In the genomic region with DNA sequence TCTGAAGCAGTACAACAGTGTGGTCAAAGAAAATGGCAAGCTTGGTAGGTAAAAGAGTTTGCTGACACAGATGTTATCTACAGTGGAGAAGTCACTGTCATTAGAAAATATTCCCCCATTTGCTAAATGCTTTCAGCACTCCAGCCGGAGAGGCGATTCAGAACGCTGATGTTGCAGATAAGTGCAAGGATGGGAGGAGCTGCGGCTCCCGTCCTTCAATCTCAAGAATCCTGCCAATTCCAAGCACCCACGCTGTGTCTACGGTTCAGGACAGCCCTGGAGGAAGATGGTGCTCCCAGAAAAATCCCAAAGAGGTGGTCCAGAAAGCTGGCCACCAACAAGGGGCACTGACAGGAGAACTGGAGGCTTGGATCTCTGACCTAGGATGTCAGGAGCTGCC, we compare ENCODE assay signal across 19 cellular contexts.
"Had no signal": no experiment of that assay in that cellular context is flagged by ENCODE, and none has a peak within 500 bp of the region (broad histone marks: within the 10 kb centered on the region; RNA-seq: fewer than 3 reads in every experiment).

No MANE protein-coding gene starts in this region.

- H3K4me2 ChIP-seq: SK-N-SH had no signal

- H3K36me3 Mint-ChIP-seq: activated naive CD8-positive, alpha-beta T cell treated with anti-CD3 and anti-CD28 coated beads, Interleukin-2, amount 10 ng/mL, durations not matched to agents 7 days and 5 days; naive B cell had no signal

- H3K36me3 ChIP-seq: heart left ventricle, neutrophil, upper lobe of right lung had no signal

- DNase-seq: activated CD4-positive, alpha-beta memory T cell treated with anti-CD3 and anti-CD28 coated beads, Interleukin-2, amount 10 ng/mL, durations not matched to agents 7 days and 5 days; activated effector memory CD4-positive, alpha-beta T cell treated with anti-CD3 and anti-CD28 coated beads, Interleukin-2, amount 50 U/mL, for 16 hours; activated naive CD8-positive, alpha-beta T cell treated with anti-CD3 and anti-CD28 coated beads, Interleukin-2, amount 10 ng/mL, durations not matched to agents 7 days and 5 days; activated T-cell treated with anti-CD3 and anti-CD28 coated beads, Interleukin-2, amount 50 U/mL, for 24 hours; anterior cingulate cortex; endodermal cell; heart left ventricle; naive B cell; retina; SK-N-SH; stimulated activated CD4-positive, alpha-beta T cell treated with anti-CD3 and anti-CD28 coated beads, Interleukin-4, amount 100 ng/mL, for 4 hours; stimulated activated CD8-positive, alpha-beta memory T cell treated with anti-CD3 and anti-CD28 coated beads, Interleukin-4, amount 100 ng/mL, for 48 hours; T-helper 1 cell; upper lobe of right lung had no signal

- H3K4me1 ChIP-seq: upper lobe of right lung had no signal

- H3K4me3 Mint-ChIP-seq: activated CD4-positive, alpha-beta memory T cell treated with anti-CD3 and anti-CD28 coated beads, Interleukin-2, amount 10 ng/mL, durations not matched to agents 7 days and 5 days; activated naive CD8-positive, alpha-beta T cell treated with anti-CD3 and anti-CD28 coated beads, Interleukin-2, amount 10 ng/mL, durations not matched to agents 7 days and 5 days; activated T-cell treated with anti-CD3 and anti-CD28 coated beads, Interleukin-2, amount 50 U/mL, for 24 hours; endodermal cell; naive B cell; stimulated activated naive CD8-positive, alpha-beta T cell treated with anti-CD3 and anti-CD28 coated beads, Interleukin-15, Interleukin-2, amounts not matched to agents 100 ng/mL and 50 ng/mL, for 24 hours had no signal

- H3K27ac ChIP-seq: neutrophil, upper lobe of right lung had no signal

- H3K27me3 ChIP-seq: heart left ventricle, neutrophil, upper lobe of right lung had no signal

- H3K9ac ChIP-seq: SK-N-SH had no signal

- H3K9me3 Mint-ChIP-seq: activated CD4-positive, alpha-beta memory T cell treated with anti-CD3 and anti-CD28 coated beads, Interleukin-2, amount 10 ng/mL, durations not matched to agents 7 days and 5 days; activated naive CD8-positive, alpha-beta T cell treated with anti-CD3 and anti-CD28 coated beads, Interleukin-2, amount 10 ng/mL, durations not matched to agents 7 days and 5 days; activated T-cell treated with anti-CD3 and anti-CD28 coated beads, Interleukin-2, amount 50 U/mL, for 24 hours; endodermal cell; stimulated activated naive CD8-positive, alpha-beta T cell treated with anti-CD3 and anti-CD28 coated beads, Interleukin-15, Interleukin-2, amounts not matched to agents 100 ng/mL and 50 ng/mL, for 24 hours had no signal

- ATAC-seq: heart left ventricle, left colon, upper lobe of right lung had no signal

- H3K27me3 Mint-ChIP-seq: activated CD4-positive, alpha-beta memory T cell treated with anti-CD3 and anti-CD28 coated beads, Interleukin-2, amount 10 ng/mL, durations not matched to agents 7 days and 5 days; activated T-cell treated with anti-CD3 and anti-CD28 coated beads, Interleukin-2, amount 50 U/mL, for 24 hours; naive B cell; stimulated activated naive CD8-positive, alpha-beta T cell treated with anti-CD3 and anti-CD28 coated beads, Interleukin-15, Interleukin-2, amounts not matched to agents 100 ng/mL and 50 ng/mL, for 24 hours had no signal

- H3K4me3 ChIP-seq: heart left ventricle, lung, upper lobe of right lung had no signal

- H3K9me3 ChIP-seq: heart left ventricle, neutrophil, SK-N-SH, upper lobe of right lung had no signal

- FAIRE-seq: frontal cortex had no signal

- H3K27ac Mint-ChIP-seq: activated CD4-positive, alpha-beta memory T cell treated with anti-CD3 and anti-CD28 coated beads, Interleukin-2, amount 10 ng/mL, durations not matched to agents 7 days and 5 days; activated naive CD8-positive, alpha-beta T cell treated with anti-CD3 and anti-CD28 coated beads, Interleukin-2, amount 10 ng/mL, durations not matched to agents 7 days and 5 days; activated T-cell treated with anti-CD3 and anti-CD28 coated beads, Interleukin-2, amount 50 U/mL, for 24 hours; endodermal cell; stimulated activated naive CD8-positive, alpha-beta T cell treated with anti-CD3 and anti-CD28 coated beads, Interleukin-15, Interleukin-2, amounts not matched to agents 100 ng/mL and 50 ng/mL, for 24 hours had no signal
